In the genomic region with DNA sequence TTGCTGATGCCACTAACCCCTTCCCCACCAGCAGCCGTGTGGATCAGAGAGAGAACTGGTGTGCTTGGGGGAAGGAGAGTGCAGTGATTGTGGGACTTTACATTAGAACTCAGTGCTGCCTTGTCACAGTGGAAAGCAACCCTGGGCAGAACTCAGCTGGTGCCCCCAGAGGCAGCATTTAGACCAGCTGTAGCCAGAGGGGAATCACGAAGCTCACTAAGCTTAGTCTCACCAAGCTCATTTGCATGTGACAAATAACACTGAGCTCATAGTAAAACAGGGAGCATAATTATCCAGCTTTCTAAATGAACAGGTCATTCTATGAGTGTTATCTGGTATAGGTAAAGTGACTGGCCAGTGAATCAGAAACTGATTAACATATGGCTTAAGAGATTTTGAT, we compare ENCODE assay signal across 8 cellular contexts. TPM values are rescaled to one million over a fixed set of nuclear protein-coding genes. Genes with fewer than 3 reads are reported as not detected.
DNase-seq lines count a peak whose midpoint lies in the region; ATAC-seq and TF ChIP-seq lines count a peak whose summit lies in the region.

No MANE protein-coding gene starts in this region.

- H3K4me1 Mint-ChIP-seq in Calu3 (ENCODE audit: low read depth, unreplicated experiment) = no peaks in the 10 kb centered on the region

- intact Hi-C loops in esophagus muscularis mucosa (cut with DNase I) = no loop called here
- intact Hi-C loops in Calu3 (cut with micrococcal nuclease; ENCODE audit: unreplicated experiment) = no loop called here

- no peak for TF ChIP-seq POLR2A in esophagus muscularis mucosa (IDR thresholded peaks at IDR 0.05; ENCODE audit: low read depth)

- no peak overlapping the region for H3K4me3 ChIP-seq in esophagus muscularis mucosa

- ATAC-seq in GM19463 (IDR thresholded peaks at IDR 0.05; ENCODE audit: unreplicated experiment) (peak; percentile 99), HG03139 (IDR thresholded peaks at IDR 0.05; ENCODE audit: unreplicated experiment) (peak; percentile 79)

- H3K4me1 ChIP-seq in esophagus muscularis mucosa = no peaks in the 10 kb centered on the region

- no peak overlapping the region for H3K27ac ChIP-seq in esophagus muscularis mucosa (replicated peaks in 1 of 4)

- no peaks in the 10 kb centered on the region for H3K36me3 Mint-ChIP-seq in Calu3 (ENCODE audit: insufficient read depth, unreplicated experiment)

- TF ChIP-seq EP300 in esophagus muscularis mucosa (IDR thresholded peaks at IDR 0.05) = no peak

- peaks cover 0 to 6% (median 2%) of the 10 kb centered on the region in 4 donors for H3K9me3 ChIP-seq in esophagus muscularis mucosa

- peak; percentile 50; the same call in 1 of the 2 replicates for TF ChIP-seq CTCF in GM12874 (IDR thresholded peaks at IDR 0.05; ENCODE audit: insufficient read depth, low read depth, low read length)
- no peak for TF ChIP-seq CTCF in esophagus muscularis mucosa (IDR thresholded peaks at IDR 0.05)
- no peak for TF ChIP-seq CTCF in Calu3 (IDR thresholded peaks at IDR 0.05; ENCODE audit: unreplicated experiment)

- peaks cover 0 to 10% (median 0%) of the 10 kb centered on the region in 4 donors for H3K27me3 ChIP-seq in esophagus muscularis mucosa

- H3K4me3 Mint-ChIP-seq in Calu3 (ENCODE audit: low read depth, unreplicated experiment) = no peak overlapping the region

- WGBS in esophagus muscularis mucosa = 35% methylated on average over 2 of the region's 2 CpGs

- peaks cover 22% of the 10 kb centered on the region for H3K27me3 Mint-ChIP-seq in Calu3 (ENCODE audit: unreplicated experiment)

- no TSS peak for BruUV-seq in Calu3 (replicated peaks; lab: Mats Ljungman, UMichigan)

- CTCF ChIA-PET in Calu3 (lab: Charles Lee) = interaction anchor here (0.7 kb wide), 1 partner anchor 41 kb away, joined by 3 read pairs; no protein-coding TSS in a partner anchor

- DNase-seq in dermis blood vessel endothelial cell (peak; percentile 14), AG08395 (ENCODE audit: low spot score) (no peak), NCI-H146 treated with DMSO at 0.1 percent for 48 hours (lab: John Stamatoyannopoulos, UW; ENCODE audit: unreplicated experiment) (no peak), esophagus muscularis mucosa (ENCODE audit: extremely low spot score) (no peak), Calu3 (no peak)

- no peaks in the 10 kb centered on the region for H3K36me3 ChIP-seq in esophagus muscularis mucosa

- H3K27ac Mint-ChIP-seq in Calu3 (ENCODE audit: unreplicated experiment) = no peak overlapping the region

- peaks cover 3% of the 10 kb centered on the region for H3K9me3 Mint-ChIP-seq in Calu3 (ENCODE audit: low read depth, unreplicated experiment)

RNA-seq across cellular contexts. Expression of a gene that starts 9.8 kb away (rescaled TPM):
- total RNA-seq in dermis blood vessel endothelial cell (3.7 and 6.7 TPM in 2 replicates), esophagus muscularis mucosa (10 to 100 TPM; 20.7 to 39.3 (median 29.2) TPM), Calu3 (2022) (12.8 and 13.7 TPM in 2 replicates)

RNA-seq across cellular contexts. Expression of a gene that starts 46.6 kb away (rescaled TPM):
- 0.60 and 1.2 TPM in 2 replicates for total RNA-seq in dermis blood vessel endothelial cell
- 1 to 10 TPM; 1.2 to 2.5 (median 1.7) TPM for total RNA-seq in esophagus muscularis mucosa
- total RNA-seq in Calu3 (2022) = 3.0 and 3.2 TPM in 2 replicates
